Comparison of ENCODE assay signal across 18 cellular contexts in the genomic region with DNA sequence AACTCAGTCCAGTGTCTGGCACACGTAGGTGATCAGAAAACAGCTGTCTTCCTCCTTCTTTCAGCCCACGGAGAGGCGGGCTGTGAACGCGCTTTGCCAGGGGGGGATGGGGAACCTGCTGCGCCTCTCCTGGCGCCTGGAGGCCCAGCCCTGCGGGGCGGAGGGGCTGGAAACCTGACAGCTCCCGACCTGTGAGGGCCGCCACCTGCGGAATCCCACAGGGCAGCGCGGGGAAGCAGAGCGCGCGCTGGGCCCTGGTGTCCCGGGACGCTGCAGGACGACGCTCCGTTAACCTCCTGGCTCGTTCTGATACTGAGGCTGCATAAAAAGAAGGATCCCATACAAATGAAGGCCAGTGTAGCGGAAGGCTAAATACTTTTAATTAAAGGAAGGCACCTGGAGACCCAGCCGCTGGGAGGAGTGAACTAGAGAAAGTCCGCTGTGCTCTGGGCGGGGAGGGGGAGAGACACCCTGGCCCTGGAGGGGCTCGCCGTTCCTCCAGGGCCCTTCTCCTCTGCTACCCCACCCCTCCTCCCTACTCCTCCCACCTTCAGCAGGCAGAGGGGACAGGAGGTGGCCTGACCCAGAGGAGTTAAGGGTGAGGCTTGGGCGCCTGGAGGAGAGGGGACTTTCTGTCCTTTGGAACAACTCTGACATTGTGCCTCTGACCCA. TPM values are rescaled to one million over a fixed set of nuclear protein-coding genes. Genes with fewer than 3 reads are reported as not detected.
"Had no signal": no experiment of that assay in that cellular context is flagged by ENCODE, and none has a peak within 500 bp of the region (broad histone marks: within the 10 kb centered on the region; RNA-seq: fewer than 3 reads in every experiment).

No MANE protein-coding gene starts in this region.

RNA-seq across cellular contexts. Expression of gene TRIM43B, which starts 57.2 kb away (rescaled TPM):
- total RNA-seq: activated naive CD4-positive, alpha-beta T cell treated with anti-CD3 and anti-CD28 coated beads for 36 hours; activated naive CD4-positive, alpha-beta T cell treated with anti-CD3 and anti-CD28 coated beads, Interleukin-2, amount 50 U/mL, for 72 hours; activated naive CD8-positive, alpha-beta T cell treated with anti-CD3 and anti-CD28 coated beads for 36 hours; activated naive CD8-positive, alpha-beta T cell treated with anti-CD3 and anti-CD28 coated beads, Interleukin-2, amount 10 ng/mL, durations not matched to agents 7 days and 5 days; activated T-cell treated with anti-CD3 and anti-CD28 coated beads, Interleukin-2, amount 50 U/mL, for 4 hours; activated T-cell treated with anti-CD3 and anti-CD28 coated beads, Interleukin-2, amount 50 U/mL, for 72 hours; activated T-helper 1 cell treated with anti-CD3 and anti-CD28 coated beads, Interleukin-12 subunit alpha, Interleukin-12 subunit beta, Interleukin-2, Interleukin-4 antibody, amounts not matched to agents 30 ng/mL and 10 ng/mL and 1 ng/mL, durations not matched to agents 14 hours and 24 hours and 36 hours; activated T-helper 17 cell treated with anti-CD3 and anti-CD28 coated beads, Interleukin-2, amount 50 U/mL, for 72 hours; activated T-helper 2 cell treated with anti-CD3 and anti-CD28 coated beads, Interferon-gamma antibody, Interleukin-2, Interleukin-4, amounts not matched to agents 10 μg/mL and 5 μg/mL and 100 μg/mL, durations not matched to agents 14 hours and 24 hours and 36 hours; adrenal gland; aorta; ascending aorta; body of pancreas; breast epithelium; bronchial epithelial cell; cardiac muscle cell; cardiac septum had no signal
- polyA plus RNA-seq: adipose tissue, adrenal gland, aorta, cardiac muscle cell had no signal
